Comparison of ENCODE assay signal across 1 cellular context in the genomic region with DNA sequence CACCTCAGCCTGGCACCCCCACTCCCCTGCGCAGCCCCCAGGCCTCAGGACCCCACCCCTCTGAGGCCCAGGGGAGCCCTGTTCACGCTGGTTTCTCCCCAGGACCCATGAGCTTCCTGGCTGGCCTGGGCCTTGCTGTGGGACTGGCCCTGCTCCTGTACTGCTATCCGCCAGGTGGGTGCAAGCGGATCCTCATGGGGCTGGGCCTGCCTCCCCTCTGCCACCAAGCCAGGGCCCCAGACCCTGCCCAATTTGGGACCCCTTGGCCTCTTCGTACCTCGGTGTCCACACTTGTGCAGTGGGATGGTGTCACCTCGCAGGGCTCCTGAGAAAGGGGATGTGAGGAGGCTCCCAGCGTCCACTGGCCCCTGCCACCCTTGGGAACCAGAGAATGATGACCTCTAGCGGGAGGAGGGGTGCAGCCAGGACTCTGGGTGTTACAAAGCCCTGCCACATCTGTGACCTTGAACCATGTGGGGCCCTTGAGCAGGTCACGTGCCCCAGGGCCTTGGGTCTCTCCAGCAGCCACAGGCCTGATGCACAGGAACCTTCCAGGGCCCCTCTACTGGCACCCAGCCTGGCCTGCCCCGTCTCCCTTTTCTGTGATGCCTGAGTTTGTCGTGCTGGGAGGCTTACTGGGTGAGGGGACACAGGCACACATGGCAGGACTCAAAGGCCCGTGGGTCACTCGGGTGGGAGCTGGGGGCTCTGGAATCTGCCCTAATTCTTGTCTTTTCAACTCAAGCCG.
TF ChIP-seq lines count a peak whose summit lies in the region.

No MANE protein-coding gene starts in this region.

TF ChIP-seq in HepG2, 621 proteins besides CTCF, POLR2A, EP300 and RAD21 (continued from another document):
- TF ChIP-seq, protein P1, sequence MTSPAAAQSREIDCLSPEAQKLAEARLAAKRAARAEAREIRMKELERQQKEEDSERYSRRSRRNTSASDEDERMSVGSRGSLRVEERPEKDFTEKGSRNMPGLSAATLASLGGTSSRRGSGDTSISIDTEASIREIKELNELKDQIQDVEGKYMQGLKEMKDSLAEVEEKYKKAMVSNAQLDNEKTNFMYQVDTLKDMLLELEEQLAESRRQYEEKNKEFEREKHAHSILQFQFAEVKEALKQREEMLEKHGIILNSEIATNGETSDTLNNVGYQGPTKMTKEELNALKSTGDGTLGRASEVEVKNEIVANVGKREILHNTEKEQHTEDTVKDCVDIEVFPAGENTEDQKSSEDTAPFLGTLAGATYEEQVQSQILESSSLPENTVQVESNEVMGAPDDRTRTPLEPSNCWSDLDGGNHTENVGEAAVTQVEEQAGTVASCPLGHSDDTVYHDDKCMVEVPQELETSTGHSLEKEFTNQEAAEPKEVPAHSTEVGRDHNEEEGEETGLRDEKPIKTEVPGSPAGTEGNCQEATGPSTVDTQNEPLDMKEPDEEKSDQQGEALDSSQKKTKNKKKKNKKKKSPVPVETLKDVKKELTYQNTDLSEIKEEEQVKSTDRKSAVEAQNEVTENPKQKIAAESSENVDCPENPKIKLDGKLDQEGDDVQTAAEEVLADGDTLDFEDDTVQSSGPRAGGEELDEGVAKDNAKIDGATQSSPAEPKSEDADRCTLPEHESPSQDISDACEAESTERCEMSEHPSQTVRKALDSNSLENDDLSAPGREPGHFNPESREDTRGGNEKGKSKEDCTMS (CRISPR knock-in tag; conservative IDR thresholded peaks at IDR 0.05) = no peak
- TF ChIP-seq ELF4 (CRISPR knock-in tag; IDR thresholded peaks at IDR 0.05; ENCODE audit: borderline replicate concordance) = no peak
- 0 out of 2 replicates have a peak, but pooled peaks have one; percentile 25 for TF ChIP-seq ZNF251 (CRISPR knock-in tag; IDR thresholded peaks at IDR 0.05)
- peak; percentile 87 for TF ChIP-seq ZFX (CRISPR knock-in tag; IDR thresholded peaks at IDR 0.05; ENCODE audit: low read depth)
- TF ChIP-seq ZNF431 (CRISPR knock-in tag; IDR thresholded peaks at IDR 0.05; ENCODE audit: borderline replicate concordance, low read depth) = no peak
- no peak for TF ChIP-seq MAF1 (CRISPR knock-in tag; IDR thresholded peaks at IDR 0.05; ENCODE audit: borderline replicate concordance)
- TF ChIP-seq, protein P2, sequence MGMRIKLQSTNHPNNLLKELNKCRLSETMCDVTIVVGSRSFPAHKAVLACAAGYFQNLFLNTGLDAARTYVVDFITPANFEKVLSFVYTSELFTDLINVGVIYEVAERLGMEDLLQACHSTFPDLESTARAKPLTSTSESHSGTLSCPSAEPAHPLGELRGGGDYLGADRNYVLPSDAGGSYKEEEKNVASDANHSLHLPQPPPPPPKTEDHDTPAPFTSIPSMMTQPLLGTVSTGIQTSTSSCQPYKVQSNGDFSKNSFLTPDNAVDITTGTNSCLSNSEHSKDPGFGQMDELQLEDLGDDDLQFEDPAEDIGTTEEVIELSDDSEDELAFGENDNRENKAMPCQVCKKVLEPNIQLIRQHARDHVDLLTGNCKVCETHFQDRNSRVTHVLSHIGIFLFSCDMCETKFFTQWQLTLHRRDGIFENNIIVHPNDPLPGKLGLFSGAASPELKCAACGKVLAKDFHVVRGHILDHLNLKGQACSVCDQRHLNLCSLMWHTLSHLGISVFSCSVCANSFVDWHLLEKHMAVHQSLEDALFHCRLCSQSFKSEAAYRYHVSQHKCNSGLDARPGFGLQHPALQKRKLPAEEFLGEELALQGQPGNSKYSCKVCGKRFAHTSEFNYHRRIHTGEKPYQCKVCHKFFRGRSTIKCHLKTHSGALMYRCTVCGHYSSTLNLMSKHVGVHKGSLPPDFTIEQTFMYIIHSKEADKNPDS (CRISPR knock-in tag; IDR thresholded peaks at IDR 0.05) = no peak
- no peak for TF ChIP-seq TAF15 (IDR thresholded peaks at IDR 0.05; ENCODE audit: low read depth, low read length, poor library complexity, severe bottlenecking)
- TF ChIP-seq CREM (IDR thresholded peaks at IDR 0.05) = no peak
- no peak for TF ChIP-seq CREM (CRISPR knock-in tag; IDR thresholded peaks at IDR 0.05)
- TF ChIP-seq MED13 (CRISPR knock-in tag; IDR thresholded peaks at IDR 0.05) = no peak
- no peak for TF ChIP-seq RFX3 (CRISPR knock-in tag; IDR thresholded peaks at IDR 0.05)
- TF ChIP-seq, protein P3, sequence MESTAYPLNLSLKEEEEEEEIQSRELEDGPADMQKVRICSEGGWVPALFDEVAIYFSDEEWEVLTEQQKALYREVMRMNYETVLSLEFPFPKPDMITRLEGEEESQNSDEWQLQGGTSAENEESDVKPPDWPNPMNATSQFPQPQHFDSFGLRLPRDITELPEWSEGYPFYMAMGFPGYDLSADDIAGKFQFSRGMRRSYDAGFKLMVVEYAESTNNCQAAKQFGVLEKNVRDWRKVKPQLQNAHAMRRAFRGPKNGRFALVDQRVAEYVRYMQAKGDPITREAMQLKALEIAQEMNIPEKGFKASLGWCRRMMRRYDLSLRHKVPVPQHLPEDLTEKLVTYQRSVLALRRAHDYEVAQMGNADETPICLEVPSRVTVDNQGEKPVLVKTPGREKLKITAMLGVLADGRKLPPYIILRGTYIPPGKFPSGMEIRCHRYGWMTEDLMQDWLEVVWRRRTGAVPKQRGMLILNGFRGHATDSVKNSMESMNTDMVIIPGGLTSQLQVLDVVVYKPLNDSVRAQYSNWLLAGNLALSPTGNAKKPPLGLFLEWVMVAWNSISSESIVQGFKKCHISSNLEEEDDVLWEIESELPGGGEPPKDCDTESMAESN (CRISPR knock-in tag; conservative IDR thresholded peaks at IDR 0.05) = peak; percentile 72; the same call in 1 of the 2 replicates
- no peak for TF ChIP-seq HOXA9 (CRISPR knock-in tag; IDR thresholded peaks at IDR 0.05; ENCODE audit: borderline replicate concordance)
- TF ChIP-seq, protein P4, sequence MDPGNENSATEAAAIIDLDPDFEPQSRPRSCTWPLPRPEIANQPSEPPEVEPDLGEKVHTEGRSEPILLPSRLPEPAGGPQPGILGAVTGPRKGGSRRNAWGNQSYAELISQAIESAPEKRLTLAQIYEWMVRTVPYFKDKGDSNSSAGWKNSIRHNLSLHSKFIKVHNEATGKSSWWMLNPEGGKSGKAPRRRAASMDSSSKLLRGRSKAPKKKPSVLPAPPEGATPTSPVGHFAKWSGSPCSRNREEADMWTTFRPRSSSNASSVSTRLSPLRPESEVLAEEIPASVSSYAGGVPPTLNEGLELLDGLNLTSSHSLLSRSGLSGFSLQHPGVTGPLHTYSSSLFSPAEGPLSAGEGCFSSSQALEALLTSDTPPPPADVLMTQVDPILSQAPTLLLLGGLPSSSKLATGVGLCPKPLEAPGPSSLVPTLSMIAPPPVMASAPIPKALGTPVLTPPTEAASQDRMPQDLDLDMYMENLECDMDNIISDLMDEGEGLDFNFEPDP (CRISPR knock-in tag; conservative IDR thresholded peaks at IDR 0.05) = 0 out of 2 replicates have a peak, but pooled peaks have one; percentile 65
- TF ChIP-seq NFKBIZ (CRISPR knock-in tag; IDR thresholded peaks at IDR 0.05) = peak; percentile 74; the same call in 1 of the 2 replicates
